Comparison of ENCODE assay signal across 26 cellular contexts in genomic region chr2:9274701-9275343, GRCh38.
DNase-seq lines count a peak whose midpoint lies in the region; ATAC-seq, FAIRE-seq and TF ChIP-seq lines count a peak whose summit lies in the region.
"Had no signal": no experiment of that assay in that cellular context is flagged by ENCODE, and none has a peak within 500 bp of the region (broad histone marks: within the 10 kb centered on the region; RNA-seq: fewer than 3 reads in every experiment).

No MANE protein-coding gene starts in this region.

- no peaks in the 10 kb centered on the region for H3K9me3 ChIP-seq in HepG2 (ENCODE audit: low read length)
- no peaks in the 10 kb centered on the region for H3K9me3 ChIP-seq in right lobe of liver
- no peaks in the 10 kb centered on the region for H3K9me3 ChIP-seq in lung (ENCODE audit: control insufficient read depth in 2 of 2, insufficient read depth in 1 of 2, low read length in 1 of 2)
- H3K9me3 ChIP-seq: esophagus muscularis mucosa, psoas muscle had no signal

- no peak overlapping the region for H2AFZ ChIP-seq in HepG2 (ENCODE audit: low read length)
- H2AFZ ChIP-seq: hepatocyte had no signal

- no peak for ATAC-seq in HepG2
- no peak for ATAC-seq in right lobe of liver
- no peak for ATAC-seq in lung (ENCODE audit: insufficient read depth, low FRiP score)
- no peak for ATAC-seq in stimulated activated naive B cell treated with anti-CD40 and anti-IgM and Interleukin-4, amounts not matched to agents 10 μg/mL and 1 μg/mL and 100 μg/mL, for 72 hours (replicated peaks)
- ATAC-seq in HG03095 (IDR thresholded peaks at IDR 0.05; ENCODE audit: unreplicated experiment): no peak
- ATAC-seq in GM19395 (IDR thresholded peaks at IDR 0.05; ENCODE audit: unreplicated experiment): no peak
- ATAC-seq: activated CD8-positive, alpha-beta memory T cell treated with anti-CD3 and anti-CD28 coated beads, Interleukin-2, amount 10 ng/mL, durations not matched to agents 7 days and 5 days; activated T-cell treated with anti-CD3 and anti-CD28 coated beads, Interleukin-2, amount 50 U/mL, for 72 hours; psoas muscle; stimulated activated naive CD8-positive, alpha-beta T cell treated with anti-CD3 and anti-CD28 coated beads, Interleukin-15, amount 100 ng/mL, for 72 hours had no signal

- no peaks in the 10 kb centered on the region for H4K20me1 ChIP-seq in HepG2 (ENCODE audit: insufficient read depth, low read length)

- no peak overlapping the region for H3K4me3 Mint-ChIP-seq in stimulated activated naive B cell treated with anti-CD40 and anti-IgM and Interleukin-4, amounts not matched to agents 10 μg/mL and 1 μg/mL and 100 μg/mL, for 72 hours
- H3K4me3 Mint-ChIP-seq: activated B cell treated with CpG ODN at 0.5 μM for 24 hours; activated CD8-positive, alpha-beta memory T cell treated with anti-CD3 and anti-CD28 coated beads, Interleukin-2, amount 10 ng/mL, durations not matched to agents 7 days and 5 days; activated T-cell treated with anti-CD3 and anti-CD28 coated beads, Interleukin-2, amount 50 U/mL, for 72 hours; B cell; naive B cell; stimulated activated naive CD8-positive, alpha-beta T cell treated with anti-CD3 and anti-CD28 coated beads, Interleukin-15, amount 100 ng/mL, for 72 hours had no signal

- no peak for TF ChIP-seq RAD21 in HepG2 (CRISPR knock-in tag; IDR thresholded peaks at IDR 0.05)

- no peaks in the 10 kb centered on the region for H3K27me3 Mint-ChIP-seq in stimulated activated naive B cell treated with anti-CD40 and anti-IgM and Interleukin-4, amounts not matched to agents 10 μg/mL and 1 μg/mL and 100 μg/mL, for 72 hours
- H3K27me3 Mint-ChIP-seq: naive B cell; stimulated activated naive CD8-positive, alpha-beta T cell treated with anti-CD3 and anti-CD28 coated beads, Interleukin-15, amount 100 ng/mL, for 72 hours had no signal

- no TSS peak for BruUV-seq in HepG2 (replicated peaks; lab: Mats Ljungman, UMichigan)

- H3K9ac ChIP-seq in HepG2 (ENCODE audit: insufficient read depth, low read depth, low read length): no peak overlapping the region

- DNase-seq in HepG2 (ENCODE audit: low spot score) (no peak), right lobe of liver (no peak), bronchial epithelial cell (ENCODE audit: low read depth) (peak; percentile 33), lung (ENCODE audit: low spot score) (no peak)
- DNase-seq in stimulated activated naive B cell treated with anti-CD40 and anti-IgM and Interleukin-4, amounts not matched to agents 10 μg/mL and 1 μg/mL and 100 μg/mL, for 72 hours: no peak
- DNase-seq: activated B cell treated with CpG ODN at 0.5 μM for 24 hours; activated CD4-positive, alpha-beta T cell treated with anti-CD3 and anti-CD28 coated beads, Interleukin-2, amount 50 U/mL, for 1 hour; activated CD8-positive, alpha-beta memory T cell treated with anti-CD3 and anti-CD28 coated beads, Interleukin-2, amount 10 ng/mL, durations not matched to agents 7 days and 5 days; activated naive CD4-positive, alpha-beta T cell treated with Interleukin-2 at 50 U/mL for 16 hours; activated T-cell treated with anti-CD3 and anti-CD28 coated beads, Interleukin-2, amount 50 U/mL, for 72 hours; effector CD8-positive, alpha-beta T cell; foreskin melanocyte; HCEC 1CT; naive B cell; NCI-H510A treated with DMSO at 0.1 percent for 48 hours; psoas muscle; stimulated activated naive CD8-positive, alpha-beta T cell treated with anti-CD3 and anti-CD28 coated beads, Interleukin-15, amount 100 ng/mL, for 72 hours; SW 1271; T-helper 9 cell had no signal

- in situ Hi-C loops in HepG2 (cut with HindIII; ENCODE audit: extremely low pct_ligation_motif_present, low pct_unique_long_range_greater_than_20kb): no loop called here

- H3K4me1 ChIP-seq in HepG2 (ENCODE audit: insufficient read depth, low read length) (peaks cover 24% of the 10 kb centered on the region), right lobe of liver (no peaks in the 10 kb centered on the region), lung (ENCODE audit: control insufficient read depth in 2 of 2, insufficient read depth in 2 of 2, low read length in 2 of 2) (peaks cover 8 to 12% of the 10 kb centered on the region in 2 donors)

- H3K36me3 ChIP-seq in HepG2 (replicated peaks in 1 of 2; ENCODE audit: control insufficient read depth in 1 of 2, insufficient read depth in 2 of 2, low read length in 2 of 2) (peaks cover 1 to 5% of the 10 kb centered on the region in 2 experiments; a peak in 2 of 5 replicates), right lobe of liver (no peaks in the 10 kb centered on the region), bronchial epithelial cell (ENCODE audit: control insufficient read depth, insufficient read depth, low read length) (no peaks in the 10 kb centered on the region), lung (ENCODE audit: control insufficient read depth in 2 of 2, insufficient read depth in 2 of 2, low read length in 2 of 2) (peaks cover 0 to under 1% of the 10 kb centered on the region in 2 donors)

- no peak for FAIRE-seq in HepG2 (lab: Jason Lieb, UNC)
- no peak for FAIRE-seq in bronchial epithelial cell (lab: Jason Lieb, UNC)
- FAIRE-seq: GM19239, HTR-8/SVneo had no signal

- peaks cover 0 to 5% of the 10 kb centered on the region in 2 donors for H3K4me1 Mint-ChIP-seq in stimulated activated naive B cell treated with anti-CD40 and anti-IgM and Interleukin-4, amounts not matched to agents 10 μg/mL and 1 μg/mL and 100 μg/mL, for 72 hours
- H3K4me1 Mint-ChIP-seq: activated B cell treated with CpG ODN at 0.5 μM for 24 hours; activated CD8-positive, alpha-beta memory T cell treated with anti-CD3 and anti-CD28 coated beads, Interleukin-2, amount 10 ng/mL, durations not matched to agents 7 days and 5 days; B cell; naive B cell; stimulated activated naive CD8-positive, alpha-beta T cell treated with anti-CD3 and anti-CD28 coated beads, Interleukin-15, amount 100 ng/mL, for 72 hours had no signal

- H3K27ac Mint-ChIP-seq in stimulated activated naive B cell treated with anti-CD40 and anti-IgM and Interleukin-4, amounts not matched to agents 10 μg/mL and 1 μg/mL and 100 μg/mL, for 72 hours: no peak overlapping the region
- H3K27ac Mint-ChIP-seq: activated B cell treated with CpG ODN at 0.5 μM for 24 hours; activated CD8-positive, alpha-beta memory T cell treated with anti-CD3 and anti-CD28 coated beads, Interleukin-2, amount 10 ng/mL, durations not matched to agents 7 days and 5 days; activated T-cell treated with anti-CD3 and anti-CD28 coated beads, Interleukin-2, amount 50 U/mL, for 72 hours; B cell; naive B cell; stimulated activated naive CD8-positive, alpha-beta T cell treated with anti-CD3 and anti-CD28 coated beads, Interleukin-15, amount 100 ng/mL, for 72 hours had no signal

- no peak for TF ChIP-seq EP300 in HepG2 (IDR thresholded peaks at IDR 0.05; ENCODE audit: low read depth in 2 of 2, low read length in 2 of 2)
- TF ChIP-seq EP300 in HepG2 (CRISPR knock-in tag; IDR thresholded peaks at IDR 0.05; ENCODE audit: borderline replicate concordance): no peak

- no peaks in the 10 kb centered on the region for H3K36me3 Mint-ChIP-seq in stimulated activated naive B cell treated with anti-CD40 and anti-IgM and Interleukin-4, amounts not matched to agents 10 μg/mL and 1 μg/mL and 100 μg/mL, for 72 hours
- H3K36me3 Mint-ChIP-seq: activated CD8-positive, alpha-beta memory T cell treated with anti-CD3 and anti-CD28 coated beads, Interleukin-2, amount 10 ng/mL, durations not matched to agents 7 days and 5 days; naive B cell had no signal

- CTCF ChIA-PET in HepG2 (lab: Yijun Ruan, JAX; ENCODE audit: low intra/inter-chr PET ratio, low total read pairs): no interaction called here

- peaks cover 16% of the 10 kb centered on the region for H3K79me2 ChIP-seq in HepG2 (ENCODE audit: insufficient read depth, low read length)

- H3K4me2 ChIP-seq in HepG2 (ENCODE audit: low read depth, low read length): no peak overlapping the region
- H3K4me2 ChIP-seq: hepatocyte had no signal

- H3K27me3 ChIP-seq in HepG2 (ENCODE audit: control insufficient read depth in 1 of 2, insufficient read depth in 2 of 2, low read length in 2 of 2) (no peaks in the 10 kb centered on the region), right lobe of liver (no peaks in the 10 kb centered on the region), bronchial epithelial cell (ENCODE audit: control insufficient read depth, insufficient read depth, low read length) (no peaks in the 10 kb centered on the region), lung (ENCODE audit: control insufficient read depth, insufficient read depth) (no peaks in the 10 kb centered on the region)
- H3K27me3 ChIP-seq: esophagus muscularis mucosa, hepatocyte had no signal

- H3K4me3 ChIP-seq in HepG2 (replicated peaks in 1 of 3; ENCODE audit: insufficient read depth in 1 of 3, low read depth in 2 of 3, low read length in 3 of 3) (no peak overlapping the region), right lobe of liver (no peak overlapping the region), bronchial epithelial cell (ENCODE audit: low read depth, low read length) (no peak overlapping the region), lung (no peak overlapping the region)
- H3K4me3 ChIP-seq: esophagus muscularis mucosa, hepatocyte, psoas muscle had no signal

- POLR2A ChIA-PET in HepG2 (lab: Yijun Ruan, JAX): interaction anchor here (1.9 kb wide), 1 partner anchor 40 kb away, joined by 4 read pairs; no protein-coding TSS in a partner anchor

- TF ChIP-seq POLR2A in HepG2 (IDR thresholded peaks at IDR 0.05; ENCODE audit: insufficient read depth in 1 of 2, low read depth in 2 of 2, low read length in 2 of 2) (no peak), right lobe of liver (IDR thresholded peaks at IDR 0.05) (no peak)

- intact Hi-C loops in HepG2 (cut with micrococcal nuclease; ENCODE audit: unreplicated experiment): no loop called here
- intact Hi-C loops in right lobe of liver (cut with DNase I): no loop called here

- H3K27ac ChIP-seq in HepG2 (ENCODE audit: extremely low read length, insufficient read depth, low read length) (no peak overlapping the region), right lobe of liver (no peak overlapping the region), lung (ENCODE audit: low read depth in 1 of 2, low read length in 1 of 2) (peak overlapping the region; percentile 26 to 61)
- H3K27ac ChIP-seq: esophagus muscularis mucosa, hepatocyte, psoas muscle had no signal

- 76% methylated on average over 5 of the region's 5 CpGs for WGBS in HepG2 (ENCODE audit: low lambda C conversion rate)
- WGBS in right lobe of liver (ENCODE audit: insufficient coverage, low coverage, low lambda C conversion rate, missing lambda C conversion rate): 83% methylated on average over 4 of the region's 5 CpGs
- 81 to 84% methylated on average over 5 of the region's 5 CpGs for WGBS in lung, 2 donors

- no peaks in the 10 kb centered on the region for H3K9me3 Mint-ChIP-seq in stimulated activated naive B cell treated with anti-CD40 and anti-IgM and Interleukin-4, amounts not matched to agents 10 μg/mL and 1 μg/mL and 100 μg/mL, for 72 hours
- H3K9me3 Mint-ChIP-seq: activated T-cell treated with anti-CD3 and anti-CD28 coated beads, Interleukin-2, amount 50 U/mL, for 72 hours; stimulated activated naive CD8-positive, alpha-beta T cell treated with anti-CD3 and anti-CD28 coated beads, Interleukin-15, amount 100 ng/mL, for 72 hours had no signal

- TF ChIP-seq CTCF in HepG2 (CRISPR knock-in tag; IDR thresholded peaks at IDR 0.05): no peak
- TF ChIP-seq CTCF in right lobe of liver (IDR thresholded peaks at IDR 0.05): no peak
- no peak for TF ChIP-seq CTCF in bronchial epithelial cell (IDR thresholded peaks at IDR 0.05; ENCODE audit: insufficient read depth, low read length, severe bottlenecking)
- TF ChIP-seq CTCF in lung (IDR thresholded peaks at IDR 0.05; ENCODE audit: control extremely low read depth, extremely low read depth): no peak

Comparison
In these comparisons a context has a peak if more than half of its experiments do, and no peak if none do; other contexts are left out.
1. H3K27ac ChIP-seq: peak in lung (2 of 2); none in HepG2 (single experiment) and right lobe of liver (0 of 3).